Comparison of ENCODE assay signal across 9 cellular contexts in the genomic region with DNA sequence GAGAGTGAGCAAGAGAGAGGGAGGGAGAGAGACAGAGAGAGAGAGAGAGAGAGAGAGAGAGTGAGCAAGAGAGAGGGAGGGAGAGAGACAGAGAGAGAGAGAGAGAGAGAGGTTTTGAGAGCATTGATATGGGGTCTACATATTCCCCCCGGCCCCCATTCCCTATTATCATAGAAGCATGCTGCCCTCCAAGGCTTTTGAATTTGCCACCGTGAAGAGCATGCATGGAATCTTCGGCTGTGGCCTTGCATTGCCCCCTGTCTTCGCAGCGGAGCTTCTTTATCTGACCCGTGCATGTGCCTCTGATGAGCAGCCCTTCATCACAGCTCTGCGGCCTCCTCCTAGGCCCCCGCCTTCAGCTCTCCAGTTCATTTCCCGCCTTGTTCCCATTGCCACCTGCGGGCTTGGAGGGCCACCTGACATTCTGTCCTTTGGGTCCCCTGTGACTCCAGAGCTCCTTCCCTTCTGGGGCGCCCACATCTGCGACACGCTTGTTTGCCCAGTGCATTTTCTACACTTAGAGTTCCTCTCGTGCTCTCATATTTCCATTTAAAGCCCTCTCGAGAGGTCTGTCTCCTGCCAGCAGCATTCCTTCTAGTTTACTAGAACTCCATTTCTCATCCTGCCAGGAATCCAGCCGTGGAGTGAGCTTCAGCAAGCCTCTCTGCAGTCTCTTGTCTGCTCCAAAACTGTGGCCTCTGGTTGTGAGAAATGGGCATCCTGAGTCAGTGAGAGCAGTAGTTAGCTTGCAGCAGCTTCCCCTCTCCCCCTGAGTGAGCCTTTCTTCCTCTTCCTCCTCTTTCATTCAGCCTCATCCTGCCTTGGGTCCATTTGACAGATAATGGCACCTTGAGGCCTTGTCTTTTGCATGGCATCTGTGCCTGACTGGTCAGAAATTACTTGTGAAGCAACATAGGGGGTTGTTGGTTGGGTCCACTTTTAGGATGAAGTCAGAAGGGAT. TPM values are rescaled to one million over a fixed set of nuclear protein-coding genes. Genes with fewer than 3 reads are reported as not detected.
DNase-seq lines count a peak whose midpoint lies in the region; ATAC-seq and TF ChIP-seq lines count a peak whose summit lies in the region.
"Had no signal": no experiment of that assay in that cellular context is flagged by ENCODE, and none has a peak within 500 bp of the region (broad histone marks: within the 10 kb centered on the region; RNA-seq: fewer than 3 reads in every experiment).

No MANE protein-coding gene starts in this region.

- H3K9me3 ChIP-seq in endodermal cell (ENCODE audit: control insufficient read depth, low read length) = no peaks in the 10 kb centered on the region

- H3K27me3 Mint-ChIP-seq in endodermal cell (ENCODE audit: insufficient read depth) (no peaks in the 10 kb centered on the region), neural crest cell (ENCODE audit: low read depth) (no peaks in the 10 kb centered on the region)
- H3K27me3 Mint-ChIP-seq in T-helper 2 cell treated with Interferon-gamma antibody and Interleukin-4, amounts not matched to agents 5 μg/mL and 100 μg/mL, for 36 hours (ENCODE audit: low read depth) = no peaks in the 10 kb centered on the region

- no peaks in the 10 kb centered on the region for H3K9me3 Mint-ChIP-seq in endodermal cell
- H3K9me3 Mint-ChIP-seq in neural crest cell = no peaks in the 10 kb centered on the region
- no peaks in the 10 kb centered on the region for H3K9me3 Mint-ChIP-seq in T-helper 2 cell treated with Interferon-gamma antibody and Interleukin-4, amounts not matched to agents 5 μg/mL and 100 μg/mL, for 36 hours

- peaks cover 7% of the 10 kb centered on the region for H3K4me1 Mint-ChIP-seq in endodermal cell
- peaks cover 39% of the 10 kb centered on the region for H3K4me1 Mint-ChIP-seq in neural crest cell
- H3K4me1 Mint-ChIP-seq in T-helper 2 cell treated with Interferon-gamma antibody and Interleukin-4, amounts not matched to agents 5 μg/mL and 100 μg/mL, for 36 hours (ENCODE audit: low read depth) = peaks cover 37% of the 10 kb centered on the region

- H3K27ac Mint-ChIP-seq in endodermal cell = peak overlapping the region; percentile 40
- H3K27ac Mint-ChIP-seq in neural crest cell (ENCODE audit: unreplicated experiment) = peak overlapping the region; percentile 46
- H3K27ac Mint-ChIP-seq in T-helper 2 cell treated with Interferon-gamma antibody and Interleukin-4, amounts not matched to agents 5 μg/mL and 100 μg/mL, for 36 hours = no peak overlapping the region

- H3K4me3 Mint-ChIP-seq in endodermal cell (no peak overlapping the region), neural crest cell (no peak overlapping the region)
- no peak overlapping the region for H3K4me3 Mint-ChIP-seq in T-helper 2 cell treated with Interferon-gamma antibody and Interleukin-4, amounts not matched to agents 5 μg/mL and 100 μg/mL, for 36 hours

- H3K27ac ChIP-seq in endodermal cell (ENCODE audit: low read depth, low read length) = no peak overlapping the region

- H3K36me3 ChIP-seq in endodermal cell (ENCODE audit: control insufficient read depth, insufficient read depth, low read length) = peaks cover 48% of the 10 kb centered on the region

- H3K4me1 ChIP-seq in endodermal cell (ENCODE audit: control insufficient read depth, insufficient read depth, low read length) = no peaks in the 10 kb centered on the region

- WGBS in endodermal cell (ENCODE audit: insufficient coverage in 1 of 2, insufficient read length in 1 of 2), 2 experiments = 81 to 87% methylated on average over 13 to 16 of the region's 16 CpGs

- DNase-seq in AG09309 (ENCODE audit: low read depth) = peak; percentile 63
- DNase-seq in NCI-H187 (lab: John Stamatoyannopoulos, UW) = peak; percentile 89 to 93
- DNase-seq in endodermal cell = no peak
- no peak for DNase-seq in neural crest cell (ENCODE audit: low read depth, low spot score)
- DNase-seq in OCI-M2 (lab: John Stamatoyannopoulos, UW; ENCODE audit: unreplicated experiment) = no peak
- no peak for DNase-seq in T-helper 2 cell treated with Interferon-gamma antibody and Interleukin-4, amounts not matched to agents 5 μg/mL and 100 μg/mL, for 36 hours (ENCODE audit: low spot score)
- DNase-seq: GDM1 had no signal

- ATAC-seq in GM18519 (IDR thresholded peaks at IDR 0.05; ENCODE audit: low FRiP score, unreplicated experiment) (no peak), HG02981 (IDR thresholded peaks at IDR 0.05; ENCODE audit: unreplicated experiment) (no peak)

- H3K27me3 ChIP-seq in endodermal cell (ENCODE audit: control insufficient read depth, insufficient read depth, low read length, poor library complexity, severe bottlenecking) = no peaks in the 10 kb centered on the region

- H3K36me3 Mint-ChIP-seq in endodermal cell (ENCODE audit: low read depth) (peaks cover 12% of the 10 kb centered on the region), neural crest cell (ENCODE audit: low read depth) (no peaks in the 10 kb centered on the region)
- H3K36me3 Mint-ChIP-seq in T-helper 2 cell treated with Interferon-gamma antibody and Interleukin-4, amounts not matched to agents 5 μg/mL and 100 μg/mL, for 36 hours (ENCODE audit: low read depth) = peaks cover 41% of the 10 kb centered on the region

- TF ChIP-seq CTCF in AG09309 (IDR thresholded peaks at IDR 0.05; ENCODE audit: control insufficient read depth, insufficient read depth, low read depth, low read length, missing control alignments) = no peak
- TF ChIP-seq CTCF in endodermal cell (conservative IDR thresholded peaks at IDR 0.05) = no peak
- no peak for TF ChIP-seq CTCF in neural crest cell (conservative IDR thresholded peaks at IDR 0.05)

- H3K4me3 ChIP-seq in AG09309 (ENCODE audit: control insufficient read depth, low read depth, low read length) (no peak overlapping the region), endodermal cell (ENCODE audit: low read length) (no peak overlapping the region)

- H3K9ac ChIP-seq in endodermal cell (ENCODE audit: extremely low read depth, low read length, poor library complexity, severe bottlenecking) = no peak overlapping the region

RNA-seq across cellular contexts. Expression of a gene that starts 25.3 kb away (rescaled TPM):
- total RNA-seq in endodermal cell (100 to 1,000 TPM in 1 of 2 donors, 10 to 100 TPM in 1; 78.0 to 105 TPM), neural crest cell (38.7 and 42.1 TPM in 2 replicates)
- 13.9 TPM for polyA plus RNA-seq in endodermal cell (2013, experiment 1 of 2)
- 19.6 TPM for polyA plus RNA-seq in endodermal cell (2013, experiment 2 of 2)

Comparison
In these comparisons a context has a peak if more than half of its experiments do, and no peak if none do; other contexts are left out.
1. DNase-seq: peak in AG09309 (single experiment) and NCI-H187 (2 of 2); none in endodermal cell (single experiment), neural crest cell (single experiment), OCI-M2 (single experiment) and T-helper 2 cell treated with Interferon-gamma antibody and Interleukin-4, amounts not matched to agents 5 μg/mL and 100 μg/mL, for 36 hours (single experiment).